In genomic region chr3:194574639-194575483, GRCh38 we compare ENCODE assay signal across 12 cellular contexts. TPM values are rescaled to one million over a fixed set of nuclear protein-coding genes. Genes with fewer than 3 reads are reported as not detected.
DNase-seq lines count a peak whose midpoint lies in the region; ATAC-seq, FAIRE-seq and TF ChIP-seq lines count a peak whose summit lies in the region.
"Had no signal": no experiment of that assay in that cellular context is flagged by ENCODE, and none has a peak within 500 bp of the region (broad histone marks: within the 10 kb centered on the region; RNA-seq: fewer than 3 reads in every experiment).

No MANE protein-coding gene starts in this region.

- H3K36me3 Mint-ChIP-seq in HFFc6 (ENCODE audit: low read depth): no peaks in the 10 kb centered on the region

- peak; percentile 73 for TF ChIP-seq CTCF in HFFc6 (IDR thresholded peaks at IDR 0.05)
- 0 out of 6 replicates have a peak, but pooled peaks of 2 of the 3 experiments have one; percentile 7 to 10 for TF ChIP-seq CTCF in K562 (IDR thresholded peaks at IDR 0.05 in 2 of 3, conservative IDR thresholded peaks at IDR 0.05 in 1 of 3; ENCODE audit: insufficient read depth in 2 of 3, low read depth in 1 of 3, low read length in 3 of 3)

- ATAC-seq in K562 (0 out of 3 replicates have a peak, but pooled peaks have one; percentile 10), HG03469 (IDR thresholded peaks at IDR 0.05; ENCODE audit: unreplicated experiment) (no peak)

- CTCF ChIA-PET in K562 (lab: Yijun Ruan, JAX; ENCODE audit: low intra/inter-chr PET ratio): interaction anchor here (1.2 kb wide), 1 partner anchor 103 kb away, joined by 3 read pairs; no protein-coding TSS in a partner anchor

- H3K9me3 Mint-ChIP-seq in HFFc6: no peaks in the 10 kb centered on the region
- H3K9me3 Mint-ChIP-seq: CD4-positive, alpha-beta T cell; nephron had no signal

- BruUV-seq in K562 (replicated peaks; lab: Mats Ljungman, UMichigan): no TSS peak

- H3K4me1 Mint-ChIP-seq in HFFc6 (ENCODE audit: low read depth): peaks cover 77% of the 10 kb centered on the region

- H3K27me3 ChIP-seq in ACC112 (ENCODE audit: insufficient read depth, low read length) (no peaks in the 10 kb centered on the region), K562 (ENCODE audit: control insufficient read depth in 2 of 2, insufficient read depth in 2 of 2, low read length in 2 of 2) (no peaks in the 10 kb centered on the region)

- H3K4me2 ChIP-seq in K562 (ENCODE audit: insufficient read depth, low read length): peak overlapping the region; percentile 43

- peaks cover 2% of the 10 kb centered on the region for H3K9me1 ChIP-seq in K562 (ENCODE audit: control insufficient read depth, insufficient read depth, low read length)

- in situ Hi-C loops in K562 (cut with MboI): loop anchor here (5.0 kb wide), 1 partner anchor 93 kb away; no protein-coding TSS in a partner anchor

- peak overlapping the region; percentile 82 for H3K4me3 Mint-ChIP-seq in HFFc6
- H3K4me3 Mint-ChIP-seq: CD4-positive, alpha-beta T cell; nephron had no signal

- H3K36me3 ChIP-seq in ACC112 (ENCODE audit: insufficient read depth, low read length) (no peaks in the 10 kb centered on the region), K562 (ENCODE audit: control insufficient read depth, insufficient read depth, low read length) (no peaks in the 10 kb centered on the region)

- H2AFZ ChIP-seq in ACC112 (ENCODE audit: low read length, unreplicated experiment) (no peak overlapping the region), K562 (ENCODE audit: low read depth, low read length) (no peak overlapping the region)

- peak overlapping the region; percentile 42; the same call in 1 of the 2 replicates for H3K4me3 ChIP-seq in ACC112 (ENCODE audit: low read depth, low read length)
- H3K4me3 ChIP-seq in K562: no peak overlapping the region

- H3K79me2 ChIP-seq in ACC112 (ENCODE audit: control insufficient read depth, insufficient read depth, low read length, unreplicated experiment) (no peaks in the 10 kb centered on the region), K562 (ENCODE audit: control insufficient read depth, insufficient read depth, low read length) (no peaks in the 10 kb centered on the region)

- no peak overlapping the region for H3K9ac ChIP-seq in K562 (ENCODE audit: insufficient read depth in 1 of 2, low read depth in 2 of 2, low read length in 2 of 2)

- H3K4me1 ChIP-seq in ACC112 (ENCODE audit: control insufficient read depth, insufficient read depth, low read length, unreplicated experiment) (peaks cover 70% of the 10 kb centered on the region), K562 (replicated peaks in 1 of 2; ENCODE audit: control insufficient read depth in 2 of 2, insufficient read depth in 2 of 2, low read length in 2 of 2) (peaks cover 39 to 59% of the 10 kb centered on the region in 2 experiments)

- H4K20me1 ChIP-seq in K562 (replicated peaks; ENCODE audit: control insufficient read depth, insufficient read depth, low read length): no peaks in the 10 kb centered on the region

- intact Hi-C loops in K562 (cut with micrococcal nuclease): loop anchor here (5.0 kb wide), 1 partner anchor 243 kb away; no protein-coding TSS in a partner anchor

- POLR2A ChIA-PET in K562 (lab: Yijun Ruan, JAX): interaction anchor here (0.6 kb wide), 3 partner anchors 13 to 97 kb away, joined by 3 to 4 read pairs (median 3); partner anchors contain the start of gene LSG1

- no peak for TF ChIP-seq POLR2A in K562 (conservative IDR thresholded peaks at IDR 0.05)

- H3K27ac Mint-ChIP-seq in HFFc6: peak overlapping the region; percentile 87
- H3K27ac Mint-ChIP-seq: CD4-positive, alpha-beta T cell; nephron had no signal

- H3K9me3 ChIP-seq in K562 (replicated peaks; ENCODE audit: control insufficient read depth, insufficient read depth, low read depth, low read length): no peaks in the 10 kb centered on the region

- 0 out of 4 replicates have a peak, but pooled peaks of 1 of the 2 experiments have one; percentile 3 for TF ChIP-seq RAD21 in K562 (CRISPR knock-in tag; conservative IDR thresholded peaks at IDR 0.05 in 1 of 2, IDR thresholded peaks at IDR 0.05 in 1 of 2)

- peaks cover 5% of the 10 kb centered on the region for H3K27me3 Mint-ChIP-seq in HFFc6 (ENCODE audit: insufficient read depth)

- under 1% methylated on average over 14 of the region's 15 CpGs for WGBS in K562 (ENCODE audit: insufficient coverage, low coverage, missing lambda C conversion rate)

- no peak for FAIRE-seq in K562 (lab: Jason Lieb, UNC)
- FAIRE-seq: urothelium cell line had no signal

- H3K27ac ChIP-seq in ACC112 (ENCODE audit: low read depth, low read length): peak overlapping the region; percentile 97
- no peak overlapping the region for H3K27ac ChIP-seq in K562 (ENCODE audit: extremely low read depth, low read depth, low read length)

- TF ChIP-seq EP300 in K562 (IDR thresholded peaks at IDR 0.05; ENCODE audit: low read length): no peak

- DNase-seq in HFFc6 (peak; percentile 80), K562 (ENCODE audit: extremely low read depth in 1 of 4, low spot score in 3 of 4) (peak; percentile 22 to 52 (median 28)), iris pigment epithelial cell (ENCODE audit: low read depth) (peak; percentile 59), GDM1 (lab: John Stamatoyannopoulos, UW) (no peak), KG1 (lab: John Stamatoyannopoulos, UW) (no peak)
- no peak for DNase-seq in activated CD4-positive, alpha-beta T cell treated with anti-CD3 and anti-CD28 coated beads, Interleukin-2, amount 50 U/mL, for 4 hours
- DNase-seq: CD4-positive, alpha-beta T cell; NCI-H2171 treated with DMSO at 0.1 percent for 48 hours had no signal

TF ChIP-seq in K562, 482 proteins besides CTCF, POLR2A, EP300 and RAD21 (continues in another document):
- TF ChIP-seq MTA2 (IDR thresholded peaks at IDR 0.05; ENCODE audit: low read depth) (peak; percentile 34; the same call in 1 of the 2 replicates), REST (CRISPR knock-in tag; IDR thresholded peaks at IDR 0.05; ENCODE audit: low read depth) (no peak), ZNF76 (CRISPR knock-in tag; IDR thresholded peaks at IDR 0.05; ENCODE audit: borderline replicate concordance) (no peak), E2F1 (CRISPR knock-in tag; IDR thresholded peaks at IDR 0.05) (no peak), RFX1 (IDR thresholded peaks at IDR 0.05) (no peak), STAT5B (CRISPR knock-in tag; IDR thresholded peaks at IDR 0.05) (no peak), ATF1 (CRISPR knock-in tag; IDR thresholded peaks at IDR 0.05) (no peak), ATF1 (tag; IDR thresholded peaks at IDR 0.05) (peak; percentile 40; the same call in 1 of the 2 replicates)

RNA-seq across cellular contexts. Expression of gene TMEM44, which starts 58.4 kb away (rescaled TPM):
- total RNA-seq in HFFc6 (2021; fragmentation: NEBNext Ultra II Directional; extraction: Animal tissue kit (Norgen Biotek cat#: 25700)): 10 to 100 TPM; 11.8 to 14.0 (median 13.2) TPM
- total RNA-seq in K562 (2011; cell fraction: chromatin; rRNA removed; ENCODE audit: low replicate concordance): 57.1 and 107 TPM in 2 replicates
- 59.7 and 67.4 TPM in 2 replicates for total RNA-seq in K562 (2011; cell fraction: nucleolus; rRNA removed)
- 57.2 and 61.1 TPM in 2 replicates for total RNA-seq in K562 (2011; cell fraction: nucleoplasm; rRNA removed)
- total RNA-seq in K562 (2014; rRNA removed) (13.1 and 13.8 TPM in 2 replicates), K562 (2014; rRNA removed; fragmentation: Illumina TruSeq; extraction: Trizol) (6.0 and 7.2 TPM in 2 replicates), K562 (2015; rRNA removed; fragmentation: Illumina TruSeq; extraction: Trizol) (7.5 TPM in 2 replicates), K562 (2021) (16.9 and 18.1 TPM in 2 replicates)
- polyA plus RNA-seq in K562 (2011; rRNA removed) (13.5 and 14.5 TPM in 2 replicates), K562 (2014; fragmentation: Illumina TruSeq; extraction: Trizol) (11.3 and 12.4 TPM in 2 replicates), K562 (2014; fragmentation: Nextera tagmentation; extraction: Ambion mirVana) (1 to 10 TPM in 1 of 2 experiments, under 1 TPM in 1; 0.53 to 1.7 TPM), K562 (2014; rRNA removed) (15.5 and 16.2 TPM in 2 replicates)
- polyA plus RNA-seq in K562 (2011; cell fraction: cytosol; rRNA removed): 11.8 and 16.3 TPM in 2 replicates
- 44.6 and 76.9 TPM in 2 replicates for polyA plus RNA-seq in K562 (2011; cell fraction: nucleus; rRNA removed)
- 9.8 and 17.5 TPM in 2 replicates for polyA plus RNA-seq in K562 (2012)
- 9.1 and 13.7 TPM in 2 replicates for polyA minus RNA-seq in K562 (2011; rRNA and poly(A)+ RNA removed)
- polyA minus RNA-seq in K562 (2011; cell fraction: cytosol; rRNA and poly(A)+ RNA removed): 7.7 and 7.8 TPM in 2 replicates
- polyA minus RNA-seq in K562 (2011; cell fraction: nucleus; rRNA and poly(A)+ RNA removed): 13.4 and 18.8 TPM in 2 replicates

Comparison
In these comparisons a context has a peak if more than half of its experiments do, and no peak if none do; other contexts are left out.
1. DNase-seq: peak in HFFc6 (single experiment), K562 (4 of 4) and iris pigment epithelial cell (single experiment); none in GDM1 (single experiment), activated CD4-positive, alpha-beta T cell treated with anti-CD3 and anti-CD28 coated beads, Interleukin-2, amount 50 U/mL, for 4 hours (0 of 2) and KG1 (single experiment).